In genomic region chr15:41827290-41827879, GRCh38 we compare ENCODE assay signal across 8 cellular contexts. TPM values are rescaled to one million over a fixed set of nuclear protein-coding genes. Genes with fewer than 3 reads are reported as not detected.
DNase-seq lines count a peak whose midpoint lies in the region; ATAC-seq, FAIRE-seq and TF ChIP-seq lines count a peak whose summit lies in the region.

No MANE protein-coding gene starts in this region.

- WGBS in A549 (ENCODE audit: missing lambda C conversion rate), result 18% methylated on average over 22 of the region's 37 CpGs

- CTCF ChIA-PET in A549 (lab: Yijun Ruan, JAX), result interaction anchor here (1.3 to 1.5 kb wide), 4 partner anchors 9 to 77 kb away, joined by 3 to 5 read pairs (median 4); no protein-coding TSS in a partner anchor
- CTCF ChIA-PET in T-cell (lab: Charles Lee), result interaction anchor here (0.6 to 2.1 kb wide), 5 partner anchors 17 to 880 kb away, joined by 3 to 17 read pairs (median 4); partner anchors contain the start of gene MAPKBP1 (in 1 of the 2)

- DNase-seq in A549 (ENCODE audit: low read depth in 1 of 2, low spot score in 1 of 2) (no peak), T-cell (peak in 17 of 34 experiments; percentile 3 to 37 (median 23)), naive B cell (no peak), mucosa of gallbladder (ENCODE audit: low spot score) (no peak), GM13976 (ENCODE audit: low spot score) (no peak)
- peak; percentile 33 for DNase-seq in effector CD4-positive, alpha-beta T cell

- H3K4me1 Mint-ChIP-seq in T-cell, result peaks cover 38 to 49% (median 47%) of the 10 kb centered on the region in 3 donors
- H3K4me1 Mint-ChIP-seq in naive B cell, result peaks cover 15 to 36% (median 23%) of the 10 kb centered on the region in 3 donors

- POLR2A ChIA-PET in A549 (lab: Yijun Ruan, JAX) (no interaction called here), T-cell (lab: Charles Lee) (no interaction called here)

- 0 out of 3 replicates have a peak, but pooled peaks cover 7% of the 10 kb centered on the region for H3K4me1 ChIP-seq in A549

- H3K4me3 Mint-ChIP-seq in T-cell, result peak overlapping the region; percentile 91 to 97 (median 95)
- H3K4me3 Mint-ChIP-seq in naive B cell, result peak overlapping the region; percentile 83 to 98 (median 94)

- in situ Hi-C loops in GM13976 (cut with MboI; ENCODE audit: low sequenced_read_pairs, unreplicated experiment), result no loop called here

- peak overlapping the region; percentile 92 for H3K4me2 ChIP-seq in A549

- TF ChIP-seq RAD21 in A549 (conservative IDR thresholded peaks at IDR 0.05 in 1 of 2, IDR thresholded peaks at IDR 0.05 in 1 of 2), result no peak

- ATAC-seq in A549 (peak in 1 of 2 experiments; percentile 15; a peak in 3 of 6 replicates), GM21717 (IDR thresholded peaks at IDR 0.05; ENCODE audit: unreplicated experiment) (peak; percentile 7), T-cell (replicated peaks in 1 of 4) (peak; percentile 26 to 34 (median 32)), naive B cell (ENCODE audit: low read depth in 2 of 2) (peak; percentile 17 to 25), HG03342 (IDR thresholded peaks at IDR 0.05; ENCODE audit: unreplicated experiment) (no peak)

- H3K27me3 Mint-ChIP-seq in T-cell (no peaks in the 10 kb centered on the region), naive B cell (no peaks in the 10 kb centered on the region)

- H3K4me3 ChIP-seq in A549, result peak overlapping the region; percentile 65

- H3K27ac Mint-ChIP-seq in T-cell, result peak overlapping the region; percentile 85 to 91
- peak overlapping the region; percentile 49 to 95 (median 89) for H3K27ac Mint-ChIP-seq in naive B cell

- H3K36me3 Mint-ChIP-seq in T-cell (peaks cover 9% of the 10 kb centered on the region), naive B cell (no peaks in the 10 kb centered on the region)

- peak overlapping the region; percentile 60 to 83; a peak in 5 of 6 replicates for H3K27ac ChIP-seq in A549

- FAIRE-seq in A549 (lab: Jason Lieb, UNC), result no peak

- no peak for TF ChIP-seq CTCF in A549 (IDR thresholded peaks at IDR 0.05)
- TF ChIP-seq CTCF in GM13976 (IDR thresholded peaks at IDR 0.05; ENCODE audit: borderline replicate concordance, control extremely low read depth, extremely low read depth, insufficient read depth, missing control alignments), result no peak

- no peak for TF ChIP-seq EP300 in A549 (IDR thresholded peaks at IDR 0.05)

- no peak for TF ChIP-seq POLR2A in A549 (IDR thresholded peaks at IDR 0.05; ENCODE audit: low read length)

- H3K9me3 Mint-ChIP-seq in T-cell, result no peaks in the 10 kb centered on the region
- no peaks in the 10 kb centered on the region for H3K9me3 Mint-ChIP-seq in naive B cell

- no peaks in the 10 kb centered on the region for H3K9me3 ChIP-seq in A549

TF ChIP-seq in A549, 52 proteins besides CTCF, POLR2A, EP300 and RAD21:
- TF ChIP-seq TP53 (CRISPR knock-in tag; IDR thresholded peaks at IDR 0.05) (no peak), POLR2AphosphoS2 (conservative IDR thresholded peaks at IDR 0.05; ENCODE audit: low read length) (no peak), ATOH8 (CRISPR knock-in tag; IDR thresholded peaks at IDR 0.05; ENCODE audit: low read depth) (no peak)

RNA-seq across cellular contexts. Expression of gene JMJD7, which starts 0.5 kb away (rescaled TPM):
- polyA plus RNA-seq in A549 (2011; rRNA removed) (3.1 and 3.8 TPM in 2 replicates), A549 (2017; fragmentation: RNase III; extraction: RNeasy Plus Mini Kit Qiagen cat#74134 plus additional on column Dnase treatment) (3.0 to 3.9 TPM (median 3.4 TPM) in 3 replicates), naive B cell (ENCODE audit: low read depth in 6 of 6) (10 to 100 TPM; 11.3 to 32.6 (median 14.3) TPM)
- 5.7 and 6.1 TPM in 2 replicates for polyA plus RNA-seq in A549 (2012; cell fraction: cytosol; rRNA removed)
- polyA plus RNA-seq in A549 (2012; cell fraction: nucleus; rRNA removed), result 15.8 and 21.4 TPM in 2 replicates
- polyA minus RNA-seq in A549 (2011; rRNA and poly(A)+ RNA removed), result 1.2 and 3.7 TPM in 2 replicates
- total RNA-seq in T-cell (10 to 100 TPM; 35.8 to 72.7 (median 45.3) TPM), mucosa of gallbladder (21.0 TPM)

RNA-seq across cellular contexts. Expression of gene PLA2G4B, which starts 11.3 kb away (rescaled TPM):
- polyA plus RNA-seq in A549 (2011; rRNA removed) (1.7 and 2.6 TPM in 2 replicates), A549 (2017; fragmentation: RNase III; extraction: RNeasy Plus Mini Kit Qiagen cat#74134 plus additional on column Dnase treatment) (2.2 to 2.7 TPM (median 2.2 TPM) in 3 replicates), naive B cell (ENCODE audit: low read depth in 6 of 6) (1 to 10 TPM in 1 of 6 donors, under 1 TPM in 3, not detected in 2; 0.45 to 1.5 (median 0.48) TPM)
- 2.4 TPM in 2 replicates for polyA plus RNA-seq in A549 (2012; cell fraction: cytosol; rRNA removed)
- polyA plus RNA-seq in A549 (2012; cell fraction: nucleus; rRNA removed), result 32.2 and 37.9 TPM in 2 replicates
- polyA minus RNA-seq in A549 (2011; rRNA and poly(A)+ RNA removed), result 0.68 and 1.7 TPM in 2 replicates
- total RNA-seq in T-cell (10 to 100 TPM; 32.0 to 55.8 (median 44.9) TPM), mucosa of gallbladder (20.7 TPM)

RNA-seq across cellular contexts. Expression of gene MAPKBP1, which starts 53.1 kb away (rescaled TPM):
- polyA plus RNA-seq in A549 (2011; rRNA removed), result 2.5 and 4.3 TPM in 2 replicates
- polyA plus RNA-seq in A549 (2012; cell fraction: cytosol; rRNA removed), result 2.2 and 3.1 TPM in 2 replicates
- polyA plus RNA-seq in A549 (2012; cell fraction: nucleus; rRNA removed), result 15.6 and 17.5 TPM in 2 replicates
- polyA plus RNA-seq in A549 (2017; fragmentation: RNase III; extraction: RNeasy Plus Mini Kit Qiagen cat#74134 plus additional on column Dnase treatment), result 6.1 to 6.2 TPM (median 6.1 TPM) in 3 replicates
- polyA minus RNA-seq in A549 (2011; rRNA and poly(A)+ RNA removed), result 12.4 and 18.0 TPM in 2 replicates
- total RNA-seq in T-cell, result 10 to 100 TPM; 37.0 to 44.8 (median 38.2) TPM
- polyA plus RNA-seq in naive B cell (ENCODE audit: low read depth in 6 of 6), result 1 to 10 TPM in 5 of 6 donors, not detected in 1; 1.6 to 5.5 (median 2.2) TPM
- total RNA-seq in mucosa of gallbladder, result 27.0 TPM
